9 cellular contexts compared by ENCODE assay signal in genomic region chr20:50027611-50028105, GRCh38. TPM values are rescaled to one million over a fixed set of nuclear protein-coding genes. Genes with fewer than 3 reads are reported as not detected.
DNase-seq lines count a peak whose midpoint lies in the region; ATAC-seq and TF ChIP-seq lines count a peak whose summit lies in the region.
"Had no signal": no experiment of that assay in that cellular context is flagged by ENCODE, and none has a peak within 500 bp of the region (broad histone marks: within the 10 kb centered on the region; RNA-seq: fewer than 3 reads in every experiment).

No MANE protein-coding gene starts in this region.

- no peaks in the 10 kb centered on the region for H3K27me3 ChIP-seq in ascending aorta
- H3K27me3 ChIP-seq in heart right ventricle: no peaks in the 10 kb centered on the region

- H3K27ac ChIP-seq in ascending aorta (peak overlapping the region; percentile 82 to 89), heart right ventricle (peak overlapping the region in 2 of 10 donors; percentile 3 to 73)

- H3K9me3 ChIP-seq in ascending aorta: no peaks in the 10 kb centered on the region
- no peaks in the 10 kb centered on the region for H3K9me3 ChIP-seq in heart right ventricle

- WGBS in heart right ventricle, 2 donors: 29 to 38% methylated on average over 11 to 12 of the region's 12 CpGs

- H3K36me3 ChIP-seq in ascending aorta (no peaks in the 10 kb centered on the region), heart right ventricle (no peaks in the 10 kb centered on the region)

- H3K4me3 ChIP-seq in ascending aorta: no peak overlapping the region
- no peak overlapping the region for H3K4me3 ChIP-seq in heart right ventricle

- H3K4me1 ChIP-seq in ascending aorta: peaks cover 14 to 36% of the 10 kb centered on the region in 2 donors
- peaks cover 6 to 46% (median 25%) of the 10 kb centered on the region in 9 donors for H3K4me1 ChIP-seq in heart right ventricle

- ATAC-seq in heart right ventricle (peak; percentile 78 to 91 (median 88)), HG02642 (IDR thresholded peaks at IDR 0.05; ENCODE audit: poor library complexity, unreplicated experiment) (no peak)

- intact Hi-C loops in ascending aorta (cut with DNase I): loop anchor here (2.0 to 10.0 kb wide), 3 partner anchors 19 to 443 kb away; partner anchors contain the start of gene SNAI1
- intact Hi-C loops in heart right ventricle (cut with DNase I): no loop called here

- TF ChIP-seq CTCF in ascending aorta (IDR thresholded peaks at IDR 0.05) (no peak), heart right ventricle (IDR thresholded peaks at IDR 0.05) (no peak)

- DNase-seq in GM04504 (ENCODE audit: low read depth): peak; percentile 86
- DNase-seq in ascending aorta (ENCODE audit: low spot score in 2 of 2): peak; percentile 74 to 94
- peak; percentile 78 to 84 for DNase-seq in heart right ventricle
- peak; percentile 60 for DNase-seq in putamen (ENCODE audit: low spot score)
- no peak for DNase-seq in NCI-H748 treated with DMSO at 0.1 percent for 48 hours (lab: John Stamatoyannopoulos, UW)
- no peak for DNase-seq in 8988T
- no peak for DNase-seq in stimulated activated CD8-positive, alpha-beta memory T cell treated with anti-CD3 and anti-CD28 coated beads, Interleukin-4, amount 100 ng/mL, for 48 hours
- DNase-seq: NK-92 treated with Interleukin-12 subunit alpha and Interleukin-12 subunit beta, amount 100 ng/mL, for 24 hours had no signal

RNA-seq across cellular contexts. Expression of gene SNAI1, which starts 44.9 kb away (rescaled TPM):
- total RNA-seq in ascending aorta (64.4 TPM), heart right ventricle (1 to 10 TPM in 8 of 10 donors, under 1 TPM in 2; 0.59 to 7.6 (median 2.8) TPM)
- 1 to 10 TPM; 1.8 to 3.2 TPM for polyA plus RNA-seq in heart right ventricle

Comparison
In these comparisons a context has a peak if more than half of its experiments do, and no peak if none do; other contexts are left out.
1. DNase-seq: peak in GM04504 (single experiment), ascending aorta (2 of 2), heart right ventricle (2 of 2) and putamen (single experiment); none in NCI-H748 treated with DMSO at 0.1 percent for 48 hours (single experiment), 8988T (single experiment) and stimulated activated CD8-positive, alpha-beta memory T cell treated with anti-CD3 and anti-CD28 coated beads, Interleukin-4, amount 100 ng/mL, for 48 hours (single experiment).